In the genomic region with DNA sequence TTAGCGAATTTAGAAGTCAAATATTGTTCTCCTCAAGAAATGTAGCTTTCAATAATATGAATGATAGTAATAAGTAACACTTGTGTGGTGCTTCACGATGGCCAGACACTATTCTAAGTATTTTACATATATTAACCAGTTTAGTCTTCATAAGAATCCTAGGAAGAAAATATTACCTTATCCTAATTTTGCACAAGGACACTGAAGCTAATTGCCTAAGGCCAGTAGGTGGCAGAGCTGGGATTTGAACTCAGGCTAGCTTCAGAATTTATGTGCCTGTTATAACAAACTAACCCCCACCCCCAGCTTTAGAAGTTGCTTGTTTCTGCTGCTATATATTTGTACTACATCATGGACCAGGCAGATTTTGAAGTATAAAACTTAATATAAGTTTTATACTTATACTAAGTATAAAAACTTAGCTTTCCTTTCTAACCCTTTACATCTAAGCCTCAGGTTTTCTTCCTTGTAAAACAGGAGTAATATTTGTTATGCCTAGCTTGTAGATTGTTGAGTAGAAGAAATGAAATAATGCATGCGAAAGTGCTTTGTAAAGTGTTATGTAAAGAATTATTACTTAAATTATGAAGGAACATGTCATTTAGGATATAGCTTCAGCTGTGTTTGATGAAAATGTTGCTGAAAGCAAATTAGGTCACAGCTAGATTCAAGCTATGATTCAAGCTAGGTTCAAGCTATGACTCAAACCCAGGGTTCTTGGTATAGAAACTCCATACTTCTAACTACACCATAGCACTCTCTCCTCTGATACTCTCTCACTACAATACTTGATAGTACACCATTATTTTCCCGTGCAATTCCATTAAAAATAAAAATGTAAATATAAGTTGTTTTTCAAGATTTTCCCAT, we compare ENCODE assay signal across 9 cellular contexts. TPM values are rescaled to one million over a fixed set of nuclear protein-coding genes. Genes with fewer than 3 reads are reported as not detected.
DNase-seq lines count a peak whose midpoint lies in the region; ATAC-seq, FAIRE-seq and TF ChIP-seq lines count a peak whose summit lies in the region.
"Had no signal": no experiment of that assay in that cellular context is flagged by ENCODE, and none has a peak within 500 bp of the region (broad histone marks: within the 10 kb centered on the region; RNA-seq: fewer than 3 reads in every experiment).

No MANE protein-coding gene starts in this region.

- H3K36me3 ChIP-seq in heart right ventricle, result no peaks in the 10 kb centered on the region

- H3K36me3 Mint-ChIP-seq in nephron (ENCODE audit: low read depth), result no peaks in the 10 kb centered on the region

- ATAC-seq in heart right ventricle (no peak), right cardiac atrium (no peak)

- 64 to 68% methylated on average over 4 of the region's 4 CpGs for WGBS in heart right ventricle, 2 donors
- 66% methylated on average over 4 of the region's 4 CpGs for WGBS in right cardiac atrium

- H3K27ac ChIP-seq in heart right ventricle (no peak overlapping the region), right cardiac atrium (ENCODE audit: low read length) (no peak overlapping the region)

- peaks cover 33% of the 10 kb centered on the region for H3K27me3 Mint-ChIP-seq in nephron (ENCODE audit: low read depth)

- H3K9me3 Mint-ChIP-seq in nephron, result no peaks in the 10 kb centered on the region

- FAIRE-seq in colon (lab: Jason Lieb, UNC) (peak; percentile 33), HTR-8/SVneo (lab: Jason Lieb, UNC) (no peak)
- FAIRE-seq: endometrium had no signal

- H3K27me3 ChIP-seq in heart right ventricle (peaks cover 0 to 63% (median 39%) of the 10 kb centered on the region in 7 donors), right cardiac atrium (ENCODE audit: control insufficient read depth, insufficient read depth) (no peaks in the 10 kb centered on the region)

- H3K4me1 ChIP-seq in heart right ventricle, result peaks cover 0 to 20% (median 11%) of the 10 kb centered on the region in 9 donors
- H3K4me1 ChIP-seq in right cardiac atrium (ENCODE audit: control insufficient read depth, insufficient read depth, low read length), result peaks cover 3% of the 10 kb centered on the region

- peak overlapping the region; percentile 91 to 95 (median 93) for H3K27ac Mint-ChIP-seq in nephron

- intact Hi-C loops in heart right ventricle (cut with DNase I) (loop anchor here in 1 of 10 donors (10.0 kb wide), 1 partner anchor 396 kb away; no protein-coding TSS in a partner anchor), right cardiac atrium (cut with DNase I) (loop anchor here in 1 of 4 donors (10.0 kb wide), 1 partner anchor 396 kb away; no protein-coding TSS in a partner anchor)

- H3K9me3 ChIP-seq in heart right ventricle, result no peaks in the 10 kb centered on the region
- H3K9me3 ChIP-seq in right cardiac atrium (ENCODE audit: control insufficient read depth, low read length), result no peaks in the 10 kb centered on the region

- DNase-seq in heart right ventricle (no peak), right cardiac atrium (no peak), NCI-H460 (ENCODE audit: extremely low read depth, low read depth) (peak; percentile 25), NCI-H774 (lab: John Stamatoyannopoulos, UW) (no peak), HTR-8/SVneo (ENCODE audit: insufficient read length, low spot score) (no peak)
- DNase-seq in activated CD4-positive, CD25-positive, alpha-beta regulatory T cell (lab: John Stamatoyannopoulos, UW), result no peak

- TF ChIP-seq CTCF in heart right ventricle (IDR thresholded peaks at IDR 0.05), result peak in 8 of 9 donors; percentile 19 to 61 (median 49)
- TF ChIP-seq CTCF in nephron (IDR thresholded peaks at IDR 0.05; ENCODE audit: unreplicated experiment in 3 of 3), result peak; percentile 35 to 52 (median 44)

- H3K4me3 Mint-ChIP-seq in nephron, result peak overlapping the region in 1 of 3 experiments; percentile 28

- H3K4me3 ChIP-seq in heart right ventricle (no peak overlapping the region), right cardiac atrium (ENCODE audit: low read length) (no peak overlapping the region)

- H3K4me1 Mint-ChIP-seq in nephron, result peaks cover 10% of the 10 kb centered on the region

RNA-seq across cellular contexts. Expression of a gene that starts 4.2 kb away (rescaled TPM):
- total RNA-seq in heart right ventricle (1 to 10 TPM in 1 of 10 donors, under 1 TPM in 9; 0.28 to 1.2 (median 0.49) TPM), right cardiac atrium (under 1 TPM; 0.14 to 0.49 (median 0.24) TPM)
- polyA plus RNA-seq in heart right ventricle (under 1 TPM; 0.45 to 0.66 TPM), right cardiac atrium (0.45 TPM)
- total RNA-seq in NCI-H460 (2014; rRNA removed; shearing (Covaris generic)), result 0.32 TPM in 2 replicates
- 0.07 and 0.22 TPM in 2 replicates for polyA plus RNA-seq in NCI-H460 (2014; cell fraction: nucleus; rRNA removed)
